26 cellular contexts compared by ENCODE assay signal in genomic region chr16:13945734-13946490, GRCh38.
"Had no signal": no experiment of that assay in that cellular context is flagged by ENCODE, and none has a peak within 500 bp of the region (broad histone marks: within the 10 kb centered on the region; RNA-seq: fewer than 3 reads in every experiment).

No MANE protein-coding gene starts in this region.

- H3K27ac ChIP-seq: adrenal gland, KMS-11, SJCRH30, SK-N-MC had no signal

- H3K4me1 Mint-ChIP-seq: activated CD4-positive, alpha-beta T cell treated with anti-CD3 and anti-CD28 coated beads, Interleukin-2, amount 10 ng/mL, durations not matched to agents 24 days and 14 days; brain had no signal

- H3K27me3 Mint-ChIP-seq: activated CD4-positive, alpha-beta T cell treated with anti-CD3 and anti-CD28 coated beads, Interleukin-2, amount 10 ng/mL, durations not matched to agents 24 days and 14 days; activated CD8-positive, alpha-beta T cell treated with anti-CD3 and anti-CD28 coated beads for 36 hours; brain had no signal

- DNase-seq: activated CD4-positive, alpha-beta T cell treated with anti-CD3 and anti-CD28 coated beads, Interleukin-2, amount 10 ng/mL, durations not matched to agents 24 days and 14 days; activated CD4-positive, alpha-beta T cell treated with anti-CD3 and anti-CD28 coated beads, Interleukin-2, amount 50 U/mL, for 4 hours; activated CD8-positive, alpha-beta T cell treated with anti-CD3 and anti-CD28 coated beads for 36 hours; activated gamma-delta T cell; activated naive CD4-positive, alpha-beta T cell treated with anti-CD3 and anti-CD28 coated beads for 36 hours; activated T-cell treated with anti-CD3 and anti-CD28 coated beads, Interleukin-2, amount 50 U/mL, for 1 hour; activated T-cell treated with anti-CD3 and anti-CD28 coated beads, Interleukin-2, amount 50 U/mL, for 72 hours; adrenal gland; central memory CD4-positive, alpha-beta T cell; MM.1S; MV-4-11; NCI-H1092; NCI-H1436 treated with DMSO at 0.1 percent for 48 hours; NCI-H1694 treated with DMSO at 0.1 percent for 48 hours; NCI-H2029; NCI-H345; NCI-H524 treated with DMSO at 0.1 percent for 48 hours; SHP77; SJCRH30; T1000 had no signal

- H3K4me3 Mint-ChIP-seq: activated CD4-positive, alpha-beta T cell treated with anti-CD3 and anti-CD28 coated beads, Interleukin-2, amount 10 ng/mL, durations not matched to agents 24 days and 14 days; activated CD8-positive, alpha-beta T cell treated with anti-CD3 and anti-CD28 coated beads for 36 hours; activated naive CD4-positive, alpha-beta T cell treated with anti-CD3 and anti-CD28 coated beads for 36 hours; activated T-cell treated with anti-CD3 and anti-CD28 coated beads, Interleukin-2, amount 50 U/mL, for 72 hours; brain had no signal

- H3K27me3 ChIP-seq: adrenal gland, SJCRH30 had no signal

- H3K9me3 ChIP-seq: adrenal gland, SJCRH30 had no signal

- H3K27ac Mint-ChIP-seq: activated CD4-positive, alpha-beta T cell treated with anti-CD3 and anti-CD28 coated beads, Interleukin-2, amount 10 ng/mL, durations not matched to agents 24 days and 14 days; activated CD8-positive, alpha-beta T cell treated with anti-CD3 and anti-CD28 coated beads for 36 hours; activated naive CD4-positive, alpha-beta T cell treated with anti-CD3 and anti-CD28 coated beads for 36 hours; activated T-cell treated with anti-CD3 and anti-CD28 coated beads, Interleukin-2, amount 50 U/mL, for 72 hours; activated T-helper 2 cell treated with anti-CD3 and anti-CD28 coated beads, Interferon-gamma antibody, Interleukin-2, Interleukin-4, amounts not matched to agents 10 μg/mL and 5 μg/mL and 100 μg/mL, durations not matched to agents 14 hours and 24 hours and 36 hours; brain had no signal

- H3K9me3 Mint-ChIP-seq: activated CD4-positive, alpha-beta T cell treated with anti-CD3 and anti-CD28 coated beads, Interleukin-2, amount 10 ng/mL, durations not matched to agents 24 days and 14 days; activated CD8-positive, alpha-beta T cell treated with anti-CD3 and anti-CD28 coated beads for 36 hours; activated naive CD4-positive, alpha-beta T cell treated with anti-CD3 and anti-CD28 coated beads for 36 hours; activated naive CD4-positive, alpha-beta T cell treated with anti-CD3 and anti-CD28 coated beads, Interleukin-2, amount 50 U/mL, for 72 hours; activated T-cell treated with anti-CD3 and anti-CD28 coated beads, Interleukin-2, amount 50 U/mL, for 72 hours; brain had no signal

- ATAC-seq: activated CD8-positive, alpha-beta T cell treated with anti-CD3 and anti-CD28 coated beads for 36 hours; activated naive CD4-positive, alpha-beta T cell treated with anti-CD3 and anti-CD28 coated beads, Interleukin-2, amount 50 U/mL, for 72 hours; Panc1 had no signal

- H3K4me3 ChIP-seq: adrenal gland, SJCRH30, SK-N-MC had no signal

- H3K9ac ChIP-seq: KMS-11 had no signal
